22 cellular contexts compared by ENCODE assay signal in the genomic region with DNA sequence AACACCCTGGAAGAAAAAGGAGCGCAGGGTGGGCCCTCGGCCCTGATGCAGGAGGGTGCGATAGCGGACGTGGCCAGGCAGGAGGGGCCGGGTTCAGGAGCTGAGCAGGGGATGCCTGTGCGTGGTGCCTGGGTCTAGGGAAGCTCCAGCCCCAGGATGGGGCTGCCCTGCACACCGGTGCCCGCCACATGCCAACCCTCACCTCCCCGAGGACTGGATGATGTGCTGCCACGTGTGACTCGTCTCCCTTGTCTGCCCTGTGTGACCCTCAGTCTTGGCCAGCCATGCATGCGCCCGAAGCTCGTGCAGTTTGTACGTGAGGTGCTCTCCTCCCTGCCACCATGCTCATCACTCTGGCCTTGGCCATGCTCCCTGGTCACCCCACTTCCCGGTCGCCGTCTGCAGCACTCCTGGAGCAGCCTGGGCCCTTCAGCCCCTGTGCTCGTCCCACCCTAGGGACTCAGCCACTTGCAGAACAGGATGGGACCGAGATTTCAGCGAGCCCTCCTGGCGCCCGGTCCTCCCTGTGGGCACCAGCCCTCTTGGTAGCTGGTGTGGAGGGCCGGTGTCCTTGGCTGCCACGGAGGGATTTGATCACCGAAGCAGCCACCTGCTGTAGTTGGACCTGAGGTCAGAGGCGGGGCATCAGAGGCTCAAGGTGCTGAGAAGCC. TPM values are rescaled to one million over a fixed set of nuclear protein-coding genes. Genes with fewer than 3 reads are reported as not detected.
"Had no signal": no experiment of that assay in that cellular context is flagged by ENCODE, and none has a peak within 500 bp of the region (broad histone marks: within the 10 kb centered on the region; RNA-seq: fewer than 3 reads in every experiment).

No MANE protein-coding gene starts in this region.

- H3K36me3 ChIP-seq: breast epithelium had no signal

- H3K4me3 ChIP-seq: adrenal gland, breast epithelium, mucosa of descending colon, pancreas, upper lobe of right lung had no signal

- FAIRE-seq: astrocyte, endometrium, keratinocyte, pancreas had no signal

- H3K4me1 ChIP-seq: adrenal gland, breast epithelium, pancreas, upper lobe of right lung had no signal

- H3K27me3 ChIP-seq: adrenal gland, pancreas had no signal

- H3K27ac ChIP-seq: adrenal gland, breast epithelium, pancreas, upper lobe of right lung, VCaP had no signal

- ATAC-seq: activated naive CD4-positive, alpha-beta T cell treated with anti-CD3 and anti-CD28 coated beads, Interleukin-2, amount 50 U/mL, for 72 hours; mucosa of descending colon; T-helper 17 cell; upper lobe of right lung had no signal

- DNase-seq: activated CD4-positive, alpha-beta T cell treated with anti-CD3 and anti-CD28 coated beads, Interleukin-2, amount 50 U/mL, for 4 hours; activated gamma-delta T cell; adrenal gland; cerebellar nuclear complex; cortex of kidney; erythroblast; foreskin melanocyte; mesenchymal stem cell; mucosa of descending colon; naive B cell; stimulated activated naive CD4-positive, alpha-beta T cell; T-helper 17 cell; upper lobe of right lung had no signal

- H3K9me3 ChIP-seq: adrenal gland, breast epithelium, mucosa of descending colon, pancreas, upper lobe of right lung had no signal

RNA-seq across cellular contexts. Expression of a gene that starts 4.3 kb away (rescaled TPM):
- total RNA-seq: activated CD8-positive, alpha-beta memory T cell treated with anti-CD3 and anti-CD28 coated beads for 36 hours; breast epithelium; liver; mucosa of descending colon; pancreas; upper lobe of right lung had no signal
- polyA plus RNA-seq: keratinocyte, liver had no signal

RNA-seq across cellular contexts. Expression of a gene that starts 34.5 kb away (rescaled TPM):
- total RNA-seq: activated CD8-positive, alpha-beta memory T cell treated with anti-CD3 and anti-CD28 coated beads for 36 hours; activated naive CD4-positive, alpha-beta T cell treated with anti-CD3 and anti-CD28 coated beads, Interleukin-2, amount 50 U/mL, for 72 hours; breast epithelium; pancreas; T-helper 17 cell; upper lobe of right lung had no signal
- polyA plus RNA-seq: keratinocyte, liver had no signal

RNA-seq across cellular contexts. Expression of a gene that starts 53.0 kb away (rescaled TPM):
- total RNA-seq: activated CD8-positive, alpha-beta memory T cell treated with anti-CD3 and anti-CD28 coated beads for 36 hours; pancreas; T-helper 17 cell had no signal
- polyA plus RNA-seq: keratinocyte, liver had no signal
